In the genomic region with DNA sequence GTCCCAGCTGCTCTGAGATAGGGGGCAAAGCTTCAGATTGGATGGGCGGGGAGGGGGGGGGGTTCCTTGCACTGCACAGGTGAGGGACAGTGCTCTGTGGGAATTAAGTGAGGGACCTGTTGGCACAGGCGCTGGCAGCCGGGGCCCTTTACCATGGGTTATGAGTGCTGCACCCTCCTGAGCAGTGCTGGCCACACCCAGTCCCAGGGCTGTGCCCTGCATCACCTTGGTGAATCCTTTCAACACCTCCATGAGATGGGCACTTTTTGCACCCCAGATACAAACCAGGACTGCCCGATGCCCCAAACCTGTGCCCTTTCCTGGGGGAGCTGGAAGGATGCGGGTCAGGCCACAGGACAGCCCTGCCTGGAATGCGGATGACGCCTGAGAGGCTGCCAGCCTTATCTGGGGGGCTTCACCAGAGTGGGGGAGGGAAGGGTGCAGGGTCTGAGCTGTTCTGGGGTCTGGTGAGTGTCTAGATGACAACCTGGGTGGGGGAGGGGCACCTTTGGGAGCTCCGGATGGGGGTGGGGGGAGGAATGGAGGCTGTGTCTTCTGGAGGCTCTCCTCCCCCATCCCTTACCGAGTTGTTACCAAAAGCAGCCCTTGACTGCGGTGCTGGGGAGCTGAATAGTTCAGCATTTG, we compare ENCODE assay signal across 1 cellular context.
TF ChIP-seq lines count a peak whose summit lies in the region.

No MANE protein-coding gene starts in this region.

TF ChIP-seq in GM23338, 12 proteins besides CTCF, POLR2A, EP300 and RAD21 (continued from another document):
- TF ChIP-seq, protein P1, sequence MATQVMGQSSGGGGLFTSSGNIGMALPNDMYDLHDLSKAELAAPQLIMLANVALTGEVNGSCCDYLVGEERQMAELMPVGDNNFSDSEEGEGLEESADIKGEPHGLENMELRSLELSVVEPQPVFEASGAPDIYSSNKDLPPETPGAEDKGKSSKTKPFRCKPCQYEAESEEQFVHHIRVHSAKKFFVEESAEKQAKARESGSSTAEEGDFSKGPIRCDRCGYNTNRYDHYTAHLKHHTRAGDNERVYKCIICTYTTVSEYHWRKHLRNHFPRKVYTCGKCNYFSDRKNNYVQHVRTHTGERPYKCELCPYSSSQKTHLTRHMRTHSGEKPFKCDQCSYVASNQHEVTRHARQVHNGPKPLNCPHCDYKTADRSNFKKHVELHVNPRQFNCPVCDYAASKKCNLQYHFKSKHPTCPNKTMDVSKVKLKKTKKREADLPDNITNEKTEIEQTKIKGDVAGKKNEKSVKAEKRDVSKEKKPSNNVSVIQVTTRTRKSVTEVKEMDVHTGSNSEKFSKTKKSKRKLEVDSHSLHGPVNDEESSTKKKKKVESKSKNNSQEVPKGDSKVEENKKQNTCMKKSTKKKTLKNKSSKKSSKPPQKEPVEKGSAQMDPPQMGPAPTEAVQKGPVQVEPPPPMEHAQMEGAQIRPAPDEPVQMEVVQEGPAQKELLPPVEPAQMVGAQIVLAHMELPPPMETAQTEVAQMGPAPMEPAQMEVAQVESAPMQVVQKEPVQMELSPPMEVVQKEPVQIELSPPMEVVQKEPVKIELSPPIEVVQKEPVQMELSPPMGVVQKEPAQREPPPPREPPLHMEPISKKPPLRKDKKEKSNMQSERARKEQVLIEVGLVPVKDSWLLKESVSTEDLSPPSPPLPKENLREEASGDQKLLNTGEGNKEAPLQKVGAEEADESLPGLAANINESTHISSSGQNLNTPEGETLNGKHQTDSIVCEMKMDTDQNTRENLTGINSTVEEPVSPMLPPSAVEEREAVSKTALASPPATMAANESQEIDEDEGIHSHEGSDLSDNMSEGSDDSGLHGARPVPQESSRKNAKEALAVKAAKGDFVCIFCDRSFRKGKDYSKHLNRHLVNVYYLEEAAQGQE (IDR thresholded peaks at IDR 0.05; ENCODE audit: unreplicated experiment): no peak
TF ChIP-seq in GM23338: peak in this region for 0.
